25 cellular contexts compared by ENCODE assay signal in genomic region chr11:28939381-28939780, GRCh38.
"Had no signal": no experiment of that assay in that cellular context is flagged by ENCODE, and none has a peak within 500 bp of the region (broad histone marks: within the 10 kb centered on the region; RNA-seq: fewer than 3 reads in every experiment).

No MANE protein-coding gene starts in this region.

- ATAC-seq: activated T-helper 17 cell treated with anti-CD3 and anti-CD28 coated beads, Interleukin-2, amount 50 U/mL, for 72 hours; T-helper 17 cell had no signal

- H3K9me3 ChIP-seq: MG63 had no signal

- H3K4me3 ChIP-seq: MG63 had no signal

- H3K36me3 ChIP-seq: MG63 had no signal

- H3K27me3 ChIP-seq: MG63 had no signal

- DNase-seq: activated B cell treated with CpG ODN at 0.5 μM for 24 hours; activated CD4-positive, alpha-beta memory T cell treated with anti-CD3 and anti-CD28 coated beads, Interleukin-2, amount 10 ng/mL, durations not matched to agents 7 days and 5 days; activated CD4-positive, alpha-beta T cell treated with anti-CD3 and anti-CD28 coated beads for 1 hour; activated CD4-positive, alpha-beta T cell treated with anti-CD3 and anti-CD28 coated beads, Interleukin-2, amount 10 ng/mL, durations not matched to agents 24 days and 14 days; activated gamma-delta T cell; activated naive CD4-positive, alpha-beta T cell treated with anti-CD3 and anti-CD28 coated beads for 36 hours; activated T-cell treated with anti-CD3 and anti-CD28 coated beads for 4 hours; activated T-cell treated with anti-CD3 and anti-CD28 coated beads, Interleukin-2, amount 50 U/mL, for 48 hours; amygdala; caudate nucleus; KG1; MG63; MV-4-11; NCI-H1092 treated with DMSO at 0.1 percent for 48 hours; NCI-H1417 treated with DMSO at 0.1 percent for 48 hours; NCI-H1694 treated with DMSO at 0.1 percent for 48 hours; NCI-H2029 treated with DMSO at 0.1 percent for 48 hours; NCI-H345; NCI-H510A; NCI-H526 treated with DMSO at 0.1 percent for 48 hours; NCI-H82; SIG-M5; T-helper 17 cell; T-helper 9 cell had no signal
